Comparison of ENCODE assay signal across 20 cellular contexts in genomic region chr11:26953770-26954392, GRCh38. TPM values are rescaled to one million over a fixed set of nuclear protein-coding genes. Genes with fewer than 3 reads are reported as not detected.
DNase-seq lines count a peak whose midpoint lies in the region; ATAC-seq and TF ChIP-seq lines count a peak whose summit lies in the region.
"Had no signal": no experiment of that assay in that cellular context is flagged by ENCODE, and none has a peak within 500 bp of the region (broad histone marks: within the 10 kb centered on the region; RNA-seq: fewer than 3 reads in every experiment).

No MANE protein-coding gene starts in this region.

- TF ChIP-seq CTCF in ascending aorta (IDR thresholded peaks at IDR 0.05) (no peak), thoracic aorta (IDR thresholded peaks at IDR 0.05) (no peak), Calu3 (IDR thresholded peaks at IDR 0.05; ENCODE audit: unreplicated experiment) (no peak)

- no peaks in the 10 kb centered on the region for H3K4me1 Mint-ChIP-seq in Calu3 (ENCODE audit: low read depth, unreplicated experiment)
- H3K4me1 Mint-ChIP-seq: activated CD4-positive, alpha-beta T cell treated with anti-CD3 and anti-CD28 coated beads for 36 hours; activated naive CD8-positive, alpha-beta T cell treated with anti-CD3 and anti-CD28 coated beads, Interleukin-2, amount 50 U/mL, for 24 hours; naive thymus-derived CD8-positive, alpha-beta T cell had no signal

- H3K9me3 ChIP-seq in ascending aorta = no peaks in the 10 kb centered on the region
- H3K9me3 ChIP-seq in thoracic aorta = no peaks in the 10 kb centered on the region
- H3K9me3 ChIP-seq: HAP-1, upper lobe of left lung had no signal

- peak; percentile 20 for DNase-seq in HT1080 (ENCODE audit: low read depth)
- DNase-seq in ascending aorta (ENCODE audit: low spot score in 2 of 2) = peak in 1 of 2 donors; percentile 68
- DNase-seq in fibroblast of peridontal ligament (ENCODE audit: extremely low read depth) = peak; percentile 80
- no peak for DNase-seq in thoracic aorta (ENCODE audit: low spot score)
- no peak for DNase-seq in activated CD8-positive, alpha-beta memory T cell treated with anti-CD3 and anti-CD28 coated beads, Interleukin-2, amount 50 U/mL, for 4 hours
- no peak for DNase-seq in DMS79 treated with DMSO at 0.1 percent for 48 hours (lab: John Stamatoyannopoulos, UW)
- no peak for DNase-seq in Calu3
- DNase-seq: activated CD4-positive, alpha-beta T cell treated with anti-CD3 and anti-CD28 coated beads for 36 hours; activated naive CD8-positive, alpha-beta T cell treated with anti-CD3 and anti-CD28 coated beads, Interleukin-2, amount 50 U/mL, for 24 hours; central memory CD4-positive, alpha-beta T cell; effector CD8-positive, alpha-beta T cell; hypothalamus; kidney; naive thymus-derived CD8-positive, alpha-beta T cell; NCI-H1694 treated with DMSO at 0.1 percent for 48 hours; upper lobe of left lung had no signal

- H3K36me3 ChIP-seq in ascending aorta = no peaks in the 10 kb centered on the region
- no peaks in the 10 kb centered on the region for H3K36me3 ChIP-seq in thoracic aorta
- H3K36me3 ChIP-seq: HAP-1, upper lobe of left lung had no signal

- H3K27me3 Mint-ChIP-seq in Calu3 (ENCODE audit: unreplicated experiment) = no peaks in the 10 kb centered on the region
- H3K27me3 Mint-ChIP-seq: activated CD4-positive, alpha-beta T cell treated with anti-CD3 and anti-CD28 coated beads for 36 hours; activated naive CD8-positive, alpha-beta T cell treated with anti-CD3 and anti-CD28 coated beads, Interleukin-2, amount 50 U/mL, for 24 hours; naive thymus-derived CD8-positive, alpha-beta T cell; stimulated activated naive CD8-positive, alpha-beta T cell treated with anti-CD3 and anti-CD28 coated beads, Interleukin-15, Interleukin-2, amounts not matched to agents 100 ng/mL and 50 ng/mL, for 24 hours had no signal

- BruUV-seq in Calu3 (replicated peaks; lab: Mats Ljungman, UMichigan) = no TSS peak

- H3K36me3 Mint-ChIP-seq in Calu3 (ENCODE audit: insufficient read depth, unreplicated experiment) = no peaks in the 10 kb centered on the region
- H3K36me3 Mint-ChIP-seq: naive thymus-derived CD8-positive, alpha-beta T cell had no signal

- ATAC-seq in thoracic aorta (ENCODE audit: insufficient number of reproducible peaks, low FRiP score, low read depth) = peak; percentile 74
- ATAC-seq: activated CD4-positive, alpha-beta T cell treated with anti-CD3 and anti-CD28 coated beads for 36 hours; activated naive CD8-positive, alpha-beta T cell treated with anti-CD3 and anti-CD28 coated beads, Interleukin-2, amount 50 U/mL, for 24 hours; K562; naive thymus-derived CD8-positive, alpha-beta T cell had no signal

- no peak overlapping the region for H3K27ac Mint-ChIP-seq in Calu3 (ENCODE audit: unreplicated experiment)
- H3K27ac Mint-ChIP-seq: activated CD4-positive, alpha-beta T cell treated with anti-CD3 and anti-CD28 coated beads for 36 hours; activated naive CD8-positive, alpha-beta T cell treated with anti-CD3 and anti-CD28 coated beads, Interleukin-2, amount 50 U/mL, for 24 hours; naive thymus-derived CD8-positive, alpha-beta T cell; stimulated activated naive CD8-positive, alpha-beta T cell treated with anti-CD3 and anti-CD28 coated beads, Interleukin-15, Interleukin-2, amounts not matched to agents 100 ng/mL and 50 ng/mL, for 24 hours had no signal

- H3K4me1 ChIP-seq in ascending aorta = peaks cover 0 to 30% of the 10 kb centered on the region in 2 donors
- peaks cover 4 to 42% of the 10 kb centered on the region in 2 donors for H3K4me1 ChIP-seq in thoracic aorta (ENCODE audit: control insufficient read depth in 1 of 2, low read depth in 2 of 2)
- H3K4me1 ChIP-seq: HAP-1, upper lobe of left lung had no signal

- no peaks in the 10 kb centered on the region for H3K9me3 Mint-ChIP-seq in Calu3 (ENCODE audit: low read depth, unreplicated experiment)

- CTCF ChIA-PET in Calu3 (lab: Charles Lee) = no interaction called here

- peak overlapping the region; percentile 75 to 77 for H3K27ac ChIP-seq in ascending aorta
- H3K27ac ChIP-seq in thoracic aorta = peak overlapping the region; percentile 76 to 81
- H3K27ac ChIP-seq: RWPE1, upper lobe of left lung had no signal

- H3K27me3 ChIP-seq in ascending aorta (no peaks in the 10 kb centered on the region), thoracic aorta (replicated peaks; ENCODE audit: insufficient read depth) (no peaks in the 10 kb centered on the region)
- H3K27me3 ChIP-seq: upper lobe of left lung had no signal

- H3K4me3 ChIP-seq in ascending aorta (no peak overlapping the region), thoracic aorta (no peak overlapping the region)
- H3K4me3 ChIP-seq: HAP-1, K562, upper lobe of left lung had no signal

- intact Hi-C loops in ascending aorta (cut with DNase I) (loop anchor here (5.0 kb wide), 1 partner anchor 1153 kb away; the partner anchor contains the start of genes KIF18A and METTL15), Calu3 (cut with micrococcal nuclease; ENCODE audit: unreplicated experiment) (no loop called here)

- no peak overlapping the region for H3K4me3 Mint-ChIP-seq in Calu3 (ENCODE audit: low read depth, unreplicated experiment)
- H3K4me3 Mint-ChIP-seq: activated CD4-positive, alpha-beta T cell treated with anti-CD3 and anti-CD28 coated beads for 36 hours; activated naive CD8-positive, alpha-beta T cell treated with anti-CD3 and anti-CD28 coated beads, Interleukin-2, amount 50 U/mL, for 24 hours; naive thymus-derived CD8-positive, alpha-beta T cell; stimulated activated naive CD8-positive, alpha-beta T cell treated with anti-CD3 and anti-CD28 coated beads, Interleukin-15, Interleukin-2, amounts not matched to agents 100 ng/mL and 50 ng/mL, for 24 hours had no signal

RNA-seq across cellular contexts. Expression of gene FIBIN, which starts 40.0 kb away (rescaled TPM):
- total RNA-seq in HT1080 (2014; rRNA removed; shearing (Covaris generic)) = not detected in 2 replicates
- polyA plus RNA-seq in HT1080 (2015; cell fraction: cytosol; rRNA removed) = 0.15 and 0.29 TPM in 2 replicates
- polyA plus RNA-seq in HT1080 (2015; cell fraction: nucleus; rRNA removed) = 0.27 TPM in 1 of 2 replicates, not detected in the other
- 59.1 TPM for total RNA-seq in ascending aorta
- total RNA-seq in thoracic aorta = 100 to 1,000 TPM; 153 to 278 TPM
- total RNA-seq in Calu3 (2022) = not detected in 2 replicates
- total RNA-seq: activated CD4-positive, alpha-beta T cell treated with anti-CD3 and anti-CD28 coated beads for 36 hours; K562; naive thymus-derived CD8-positive, alpha-beta T cell had no signal
- polyA plus RNA-seq: K562; naive thymus-derived CD8-positive, alpha-beta T cell had no signal

Comparison
In these comparisons a context has a peak if more than half of its experiments do, and no peak if none do; other contexts are left out.
1. DNase-seq: peak in HT1080 (single experiment) and fibroblast of peridontal ligament (single experiment); none in thoracic aorta (single experiment), activated CD8-positive, alpha-beta memory T cell treated with anti-CD3 and anti-CD28 coated beads, Interleukin-2, amount 50 U/mL, for 4 hours (single experiment), DMS79 treated with DMSO at 0.1 percent for 48 hours (single experiment) and Calu3 (single experiment).
2. RNA of gene FIBIN, which starts 40.0 kb away (total RNA-seq): 153 to 278 TPM in thoracic aorta and 59.1 TPM in ascending aorta (single experiment); not detected in Calu3 and not detected in HT1080; every median in the first group is over 10 times any median in the second.